In genomic region chr22:37768273-37768672, GRCh38 we compare ENCODE assay signal across 17 cellular contexts. TPM values are rescaled to one million over a fixed set of nuclear protein-coding genes. Genes with fewer than 3 reads are reported as not detected.
DNase-seq lines count a peak whose midpoint lies in the region; ATAC-seq and TF ChIP-seq lines count a peak whose summit lies in the region.
"Had no signal": no experiment of that assay in that cellular context is flagged by ENCODE, and none has a peak within 500 bp of the region (broad histone marks: within the 10 kb centered on the region; RNA-seq: fewer than 3 reads in every experiment).

No MANE protein-coding gene starts in this region.

- TF ChIP-seq CTCF in cardiac fibroblast (IDR thresholded peaks at IDR 0.05; ENCODE audit: low read depth, low read length) (peak; percentile 42), nephron progenitor cell (IDR thresholded peaks at IDR 0.05) (peak; percentile 22), esophagus muscularis mucosa (IDR thresholded peaks at IDR 0.05) (peak in 1 of 3 experiments; percentile 4), GM13976 (IDR thresholded peaks at IDR 0.05; ENCODE audit: borderline replicate concordance, control extremely low read depth, extremely low read depth, insufficient read depth, missing control alignments) (no peak), heart left ventricle (IDR thresholded peaks at IDR 0.05) (peak in 3 of 12 donors; percentile 4 to 22 (median 5))

- H3K27ac Mint-ChIP-seq in nephron progenitor cell: no peak overlapping the region

- no peak for ATAC-seq in GM21390 (IDR thresholded peaks at IDR 0.05; ENCODE audit: unreplicated experiment)
- no peak for ATAC-seq in heart left ventricle
- ATAC-seq: left cardiac atrium had no signal

- H3K36me3 ChIP-seq in esophagus muscularis mucosa (peaks cover 53 to 99% (median 95%) of the 10 kb centered on the region in 4 donors), heart left ventricle (peaks cover 0 to 98% (median 90%) of the 10 kb centered on the region in 9 donors)

- intact Hi-C loops in esophagus muscularis mucosa (cut with DNase I) (no loop called here), heart left ventricle (cut with DNase I) (no loop called here)

- no peak for TF ChIP-seq EP300 in esophagus muscularis mucosa (IDR thresholded peaks at IDR 0.05)

- no peak for TF ChIP-seq POLR2A in esophagus muscularis mucosa (IDR thresholded peaks at IDR 0.05; ENCODE audit: low read depth)
- no peak for TF ChIP-seq POLR2A in heart left ventricle (IDR thresholded peaks at IDR 0.05)

- DNase-seq in ELR (ENCODE audit: low read depth) (peak; percentile 45), HuH-7.5 (ENCODE audit: low spot score) (peak; percentile 56), cardiac fibroblast (ENCODE audit: low read depth in 2 of 2) (no peak), nephron progenitor cell (no peak), esophagus muscularis mucosa (ENCODE audit: extremely low spot score) (no peak), GM13976 (ENCODE audit: low spot score) (no peak), heart left ventricle (no peak)
- DNase-seq: activated CD4-positive, alpha-beta T cell treated with anti-CD3 and anti-CD28 coated beads for 1 hour; activated gamma-delta T cell; cerebellar nuclear complex; COR-L47; left cardiac atrium; NCI-H1092 treated with DMSO at 0.1 percent for 48 hours; NCI-H526 had no signal

- 100% methylated on average over 2 of the region's 3 CpGs for WGBS in esophagus muscularis mucosa
- WGBS in heart left ventricle, 4 donors: 94 to 98% (median 96%) methylated on average over 3 of the region's 3 CpGs

- no peak overlapping the region for H3K27ac ChIP-seq in esophagus muscularis mucosa (replicated peaks in 1 of 4)
- no peak overlapping the region for H3K27ac ChIP-seq in heart left ventricle

- H3K27me3 ChIP-seq in esophagus muscularis mucosa (no peaks in the 10 kb centered on the region), heart left ventricle (no peaks in the 10 kb centered on the region)

- H3K9me3 ChIP-seq in esophagus muscularis mucosa (no peaks in the 10 kb centered on the region), heart left ventricle (no peaks in the 10 kb centered on the region)

- no peak overlapping the region for H3K4me3 Mint-ChIP-seq in nephron progenitor cell

- in situ Hi-C loops in GM13976 (cut with MboI; ENCODE audit: low sequenced_read_pairs, unreplicated experiment): no loop called here

- H3K9me3 Mint-ChIP-seq in nephron progenitor cell: no peaks in the 10 kb centered on the region

- H3K4me3 ChIP-seq in cardiac fibroblast (replicated peaks in 1 of 2; ENCODE audit: low read depth in 2 of 2, low read length in 2 of 2) (no peak overlapping the region), esophagus muscularis mucosa (no peak overlapping the region), heart left ventricle (no peak overlapping the region)

- no peaks in the 10 kb centered on the region for H3K4me1 Mint-ChIP-seq in nephron progenitor cell

- H3K36me3 Mint-ChIP-seq in nephron progenitor cell (ENCODE audit: low read depth): peaks cover 40% of the 10 kb centered on the region

- H3K27me3 Mint-ChIP-seq in nephron progenitor cell (ENCODE audit: low read depth, poor library complexity): no peaks in the 10 kb centered on the region

- H3K4me1 ChIP-seq in esophagus muscularis mucosa (peaks cover 0 to 6% (median 5%) of the 10 kb centered on the region in 4 donors), heart left ventricle (peaks cover 0 to 12% (median 0%) of the 10 kb centered on the region in 12 donors)

RNA-seq across cellular contexts. Expression of gene GCAT, which starts 39.5 kb away (rescaled TPM):
- total RNA-seq in esophagus muscularis mucosa (10 to 100 TPM; 11.6 to 15.2 (median 12.3) TPM), heart left ventricle (10 to 100 TPM; 25.2 to 83.6 (median 39.7) TPM)
- polyA plus RNA-seq in heart left ventricle: 10 to 100 TPM; 26.7 to 53.4 TPM

RNA-seq across cellular contexts. Expression of gene GALR3, which starts 54.9 kb away (rescaled TPM):
- total RNA-seq in esophagus muscularis mucosa (not detected), heart left ventricle (not detected)
- polyA plus RNA-seq in heart left ventricle: not detected
- total RNA-seq: frontal cortex, left cardiac atrium, SK-MEL-5 had no signal

Comparison
In these comparisons a context has a peak if more than half of its experiments do, and no peak if none do; other contexts are left out.
1. DNase-seq: peak in ELR (single experiment) and HuH-7.5 (single experiment); none in cardiac fibroblast (0 of 2), nephron progenitor cell (single experiment), esophagus muscularis mucosa (single experiment), GM13976 (single experiment) and heart left ventricle (0 of 5).